Comparison of ENCODE assay signal across 24 cellular contexts in genomic region chr4:175070444-175070843, GRCh38.
"Had no signal": no experiment of that assay in that cellular context is flagged by ENCODE, and none has a peak within 500 bp of the region (broad histone marks: within the 10 kb centered on the region; RNA-seq: fewer than 3 reads in every experiment).

No MANE protein-coding gene starts in this region.

- FAIRE-seq: K562 had no signal

- ATAC-seq: activated T-cell treated with anti-CD3 and anti-CD28 coated beads, Interleukin-2, amount 50 U/mL, for 4 hours; K562; Right ventricle myocardium inferior had no signal

- H3K36me3 ChIP-seq: colonic mucosa, MG63 had no signal

- H3K27ac ChIP-seq: colonic mucosa, PC-9, SK-N-MC, VCaP had no signal

- H3K9me3 ChIP-seq: colonic mucosa, MG63 had no signal

- H3K4me3 ChIP-seq: colonic mucosa, K562, MG63, PC-9, SK-N-MC had no signal

- H3K27me3 ChIP-seq: colonic mucosa, MG63 had no signal

- H3K4me1 ChIP-seq: colonic mucosa had no signal

- H3K4me2 ChIP-seq: PC-9 had no signal

- DNase-seq: activated CD4-positive, alpha-beta memory T cell treated with anti-CD3 and anti-CD28 coated beads for 36 hours; activated CD4-positive, alpha-beta T cell treated with anti-CD3 and anti-CD28 coated beads, Interleukin-2, amount 10 ng/mL, durations not matched to agents 7 days and 5 days; activated CD4-positive, CD25-positive, alpha-beta regulatory T cell; activated CD8-positive, alpha-beta memory T cell treated with anti-CD3 and anti-CD28 coated beads for 24 hours; activated gamma-delta T cell; activated naive CD4-positive, alpha-beta T cell treated with anti-CD3 and anti-CD28 coated beads for 36 hours; activated naive CD8-positive, alpha-beta T cell treated with anti-CD3 and anti-CD28 coated beads for 36 hours; activated T-cell treated with anti-CD3 and anti-CD28 coated beads, Interleukin-2, amount 50 U/mL, for 4 hours; caudate nucleus; colonic mucosa; MG63; MV-4-11; NCI-H1105 treated with DMSO at 0.1 percent for 48 hours; NCI-H1436 treated with DMSO at 0.1 percent for 48 hours; NCI-H187; NCI-H2107; NCI-H2171 treated with DMSO at 0.1 percent for 48 hours; NCI-H226; PC-9; T-helper 1 cell had no signal

- H2AFZ ChIP-seq: PC-9 had no signal
